In the genomic region with DNA sequence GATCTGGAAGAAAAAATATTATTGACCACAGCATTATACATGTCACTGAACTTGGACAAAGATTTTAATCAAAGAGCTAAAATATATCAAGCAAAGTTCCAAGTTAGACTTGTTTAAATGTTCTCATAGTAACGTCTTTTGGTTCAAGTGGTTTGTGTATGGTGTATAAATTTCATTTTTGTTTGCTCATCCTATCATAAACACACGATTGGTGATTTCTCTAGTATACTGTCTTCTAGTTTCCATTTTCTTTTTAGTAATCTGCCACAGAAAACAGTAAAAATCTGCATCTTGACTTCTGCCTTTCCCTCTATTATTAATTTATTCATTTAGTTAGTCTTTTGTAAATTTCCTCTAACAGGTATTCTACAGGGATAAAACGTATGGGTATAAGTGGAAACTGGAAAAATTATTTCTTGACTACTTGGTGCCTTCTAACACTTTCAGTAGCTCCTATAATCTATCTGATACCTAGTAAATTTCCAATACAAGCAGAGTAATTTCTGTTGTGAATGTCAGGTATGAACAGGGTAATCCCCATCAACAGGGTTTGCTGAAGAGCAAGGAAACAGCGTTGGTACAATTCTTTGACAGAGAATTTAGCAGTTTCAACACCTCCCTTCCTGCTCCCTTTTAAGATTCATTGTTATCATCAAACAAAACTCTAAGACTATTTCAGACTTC, we compare ENCODE assay signal across 15 cellular contexts.
DNase-seq lines count a peak whose midpoint lies in the region; ATAC-seq lines count a peak whose summit lies in the region.
"Had no signal": no experiment of that assay in that cellular context is flagged by ENCODE, and none has a peak within 500 bp of the region (broad histone marks: within the 10 kb centered on the region; RNA-seq: fewer than 3 reads in every experiment).

No MANE protein-coding gene starts in this region.

- H3K27me3 Mint-ChIP-seq in activated naive CD8-positive, alpha-beta T cell treated with anti-CD3 and anti-CD28 coated beads for 36 hours, result no peaks in the 10 kb centered on the region

- H3K27ac Mint-ChIP-seq in activated naive CD4-positive, alpha-beta T cell treated with anti-CD3 and anti-CD28 coated beads, Interleukin-2, amount 50 U/mL, for 72 hours, result peak overlapping the region in 1 of 2 donors; percentile 44
- H3K27ac Mint-ChIP-seq in activated naive CD8-positive, alpha-beta T cell treated with anti-CD3 and anti-CD28 coated beads for 36 hours, result peak overlapping the region; percentile 89

- ATAC-seq in activated naive CD4-positive, alpha-beta T cell treated with anti-CD3 and anti-CD28 coated beads, Interleukin-2, amount 50 U/mL, for 72 hours, result peak; percentile 54 to 81
- ATAC-seq in HG02938 (IDR thresholded peaks at IDR 0.05; ENCODE audit: unreplicated experiment) (peak; percentile 28), GM21737 (IDR thresholded peaks at IDR 0.05; ENCODE audit: unreplicated experiment) (no peak)
- peak; percentile 68 for ATAC-seq in stimulated activated naive CD8-positive, alpha-beta T cell treated with anti-CD3 and anti-CD28 coated beads, Interleukin-15, Interleukin-2, amounts not matched to agents 100 U/mL and 50 U/mL, for 24 hours

- peaks cover 3 to 6% of the 10 kb centered on the region in 2 donors for H3K9me3 Mint-ChIP-seq in activated naive CD4-positive, alpha-beta T cell treated with anti-CD3 and anti-CD28 coated beads, Interleukin-2, amount 50 U/mL, for 72 hours
- H3K9me3 Mint-ChIP-seq in activated naive CD8-positive, alpha-beta T cell treated with anti-CD3 and anti-CD28 coated beads for 36 hours, result peaks cover 4% of the 10 kb centered on the region

- H3K4me1 Mint-ChIP-seq in activated naive CD8-positive, alpha-beta T cell treated with anti-CD3 and anti-CD28 coated beads for 36 hours, result peaks cover 43% of the 10 kb centered on the region

- H3K4me3 Mint-ChIP-seq in activated naive CD8-positive, alpha-beta T cell treated with anti-CD3 and anti-CD28 coated beads for 36 hours, result peak overlapping the region; percentile 70

- peaks cover 0 to 10% of the 10 kb centered on the region in 2 donors for H3K36me3 Mint-ChIP-seq in activated naive CD4-positive, alpha-beta T cell treated with anti-CD3 and anti-CD28 coated beads, Interleukin-2, amount 50 U/mL, for 72 hours
- peaks cover 19% of the 10 kb centered on the region for H3K36me3 Mint-ChIP-seq in activated naive CD8-positive, alpha-beta T cell treated with anti-CD3 and anti-CD28 coated beads for 36 hours

- no peak for DNase-seq in activated naive CD4-positive, alpha-beta T cell treated with anti-CD3 and anti-CD28 coated beads, Interleukin-2, amount 50 U/mL, for 72 hours (ENCODE audit: low spot score in 2 of 2)
- DNase-seq in activated naive CD4-positive, alpha-beta T cell (lab: John Stamatoyannopoulos, UW), result no peak
- DNase-seq in activated naive CD8-positive, alpha-beta T cell treated with anti-CD3 and anti-CD28 coated beads for 36 hours, result no peak
- DNase-seq in stimulated activated naive CD8-positive, alpha-beta T cell treated with anti-CD3 and anti-CD28 coated beads, Interleukin-15, Interleukin-2, amounts not matched to agents 100 U/mL and 50 U/mL, for 24 hours, result no peak
- DNase-seq in ureter (ENCODE audit: low spot score) (no peak), anterior cingulate cortex (lab: John Stamatoyannopoulos, UW) (no peak)
- DNase-seq: caudate nucleus; DMS 273 treated with DMSO at 0.1 percent for 48 hours; foreskin fibroblast; Kasumi-1; NCI-H1417 treated with DMSO at 0.1 percent for 48 hours; SJCRH30; stimulated activated CD4-positive, alpha-beta T cell treated with anti-CD3 and anti-CD28 coated beads, Interleukin-4, amount 100 ng/mL, for 24 hours had no signal
